Comparison of ENCODE assay signal across 31 cellular contexts in genomic region chr15:39333393-39333792, GRCh38.
"Had no signal": no experiment of that assay in that cellular context is flagged by ENCODE, and none has a peak within 500 bp of the region (broad histone marks: within the 10 kb centered on the region; RNA-seq: fewer than 3 reads in every experiment).

No MANE protein-coding gene starts in this region.

- H3K36me3 Mint-ChIP-seq: activated CD8-positive, alpha-beta memory T cell treated with anti-CD3 and anti-CD28 coated beads, Interleukin-2, amount 10 ng/mL, durations not matched to agents 7 days and 5 days; activated naive CD4-positive, alpha-beta T cell treated with anti-CD3 and anti-CD28 coated beads, Interleukin-2, amount 10 ng/mL, durations not matched to agents 7 days and 5 days; activated naive CD8-positive, alpha-beta T cell; brain had no signal

- H3K4me2 ChIP-seq: PC-9 had no signal

- H2AFZ ChIP-seq: PC-9 had no signal

- ATAC-seq: activated CD8-positive, alpha-beta memory T cell treated with anti-CD3 and anti-CD28 coated beads, Interleukin-2, amount 10 ng/mL, durations not matched to agents 7 days and 5 days; activated naive CD8-positive, alpha-beta T cell treated with anti-CD3 and anti-CD28 coated beads, Interleukin-2, amount 50 U/mL, for 24 hours; Right ventricle myocardium inferior; SK-N-SH treated with all-trans-retinoic acid at 6 μM for 48 hours had no signal

- H3K4me1 Mint-ChIP-seq: activated CD4-positive, alpha-beta memory T cell treated with anti-CD3 and anti-CD28 coated beads, Interleukin-2, amount 10 ng/mL, durations not matched to agents 7 days and 5 days; activated CD8-positive, alpha-beta memory T cell treated with anti-CD3 and anti-CD28 coated beads, Interleukin-2, amount 10 ng/mL, durations not matched to agents 7 days and 5 days; activated naive CD4-positive, alpha-beta T cell treated with anti-CD3 and anti-CD28 coated beads, Interleukin-2, amount 10 ng/mL, durations not matched to agents 7 days and 5 days; activated naive CD8-positive, alpha-beta T cell treated with anti-CD3 and anti-CD28 coated beads, Interleukin-2, amount 50 U/mL, for 24 hours; brain had no signal

- H3K27ac Mint-ChIP-seq: activated CD4-positive, alpha-beta memory T cell treated with anti-CD3 and anti-CD28 coated beads, Interleukin-2, amount 10 ng/mL, durations not matched to agents 7 days and 5 days; activated CD8-positive, alpha-beta memory T cell treated with anti-CD3 and anti-CD28 coated beads, Interleukin-2, amount 10 ng/mL, durations not matched to agents 7 days and 5 days; activated naive CD4-positive, alpha-beta T cell treated with anti-CD3 and anti-CD28 coated beads, Interleukin-2, amount 10 ng/mL, durations not matched to agents 7 days and 5 days; activated naive CD8-positive, alpha-beta T cell; activated naive CD8-positive, alpha-beta T cell treated with anti-CD3 and anti-CD28 coated beads, Interleukin-2, amount 50 U/mL, for 24 hours; brain had no signal

- H3K36me3 ChIP-seq: WERI-Rb-1 had no signal

- H3K27ac ChIP-seq: PC-9, WERI-Rb-1 had no signal

- H3K4me3 ChIP-seq: PC-9 had no signal

- H3K9me3 Mint-ChIP-seq: activated CD4-positive, alpha-beta memory T cell treated with anti-CD3 and anti-CD28 coated beads, Interleukin-2, amount 10 ng/mL, durations not matched to agents 7 days and 5 days; activated naive CD4-positive, alpha-beta T cell treated with anti-CD3 and anti-CD28 coated beads, Interleukin-2, amount 10 ng/mL, durations not matched to agents 7 days and 5 days; activated naive CD8-positive, alpha-beta T cell treated with anti-CD3 and anti-CD28 coated beads, Interleukin-2, amount 50 U/mL, for 24 hours; brain had no signal

- H3K4me3 Mint-ChIP-seq: activated CD4-positive, alpha-beta memory T cell treated with anti-CD3 and anti-CD28 coated beads, Interleukin-2, amount 10 ng/mL, durations not matched to agents 7 days and 5 days; activated CD8-positive, alpha-beta memory T cell treated with anti-CD3 and anti-CD28 coated beads, Interleukin-2, amount 10 ng/mL, durations not matched to agents 7 days and 5 days; activated naive CD4-positive, alpha-beta T cell treated with anti-CD3 and anti-CD28 coated beads, Interleukin-2, amount 10 ng/mL, durations not matched to agents 7 days and 5 days; activated naive CD8-positive, alpha-beta T cell; activated naive CD8-positive, alpha-beta T cell treated with anti-CD3 and anti-CD28 coated beads, Interleukin-2, amount 50 U/mL, for 24 hours; brain had no signal

- DNase-seq: activated CD4-positive, alpha-beta memory T cell treated with anti-CD3 and anti-CD28 coated beads, Interleukin-2, amount 10 ng/mL, durations not matched to agents 7 days and 5 days; activated CD4-positive, alpha-beta T cell treated with anti-CD3 and anti-CD28 coated beads for 1 hour; activated CD4-positive, alpha-beta T cell treated with anti-CD3 and anti-CD28 coated beads for 48 hours; activated CD4-positive, CD25-positive, alpha-beta regulatory T cell; activated CD8-positive, alpha-beta memory T cell treated with anti-CD3 and anti-CD28 coated beads for 24 hours; activated CD8-positive, alpha-beta memory T cell treated with anti-CD3 and anti-CD28 coated beads, Interleukin-2, amount 10 ng/mL, durations not matched to agents 7 days and 5 days; activated CD8-positive, alpha-beta memory T cell treated with anti-CD3 and anti-CD28 coated beads, Interleukin-2, amount 50 U/mL, for 48 hours; activated effector memory CD4-positive, alpha-beta T cell treated with Interleukin-2 at 50 U/mL for 16 hours; activated naive CD4-positive, alpha-beta T cell treated with anti-CD3 and anti-CD28 coated beads, Interleukin-2, amount 10 ng/mL, durations not matched to agents 7 days and 5 days; activated naive CD8-positive, alpha-beta T cell treated with anti-CD3 and anti-CD28 coated beads, Interleukin-2, amount 50 U/mL, for 24 hours; activated T-cell treated with anti-CD3 and anti-CD28 coated beads, Interleukin-2, amount 50 U/mL, for 48 hours; anterior cingulate cortex; central memory CD4-positive, alpha-beta T cell; MM.1S; MV-4-11; NCI-H1092; NCI-H1436 treated with DMSO at 0.1 percent for 48 hours; NCI-H1694 treated with DMSO at 0.1 percent for 48 hours; NCI-H2029; NCI-H345; NCI-H748 treated with DMSO at 0.1 percent for 48 hours; NK-92 treated with Interleukin-12 subunit alpha and Interleukin-12 subunit beta, amount 100 ng/mL, for 24 hours; PC-9; SIG-M5; T-helper 1 cell; T-helper 9 cell; WERI-Rb-1 had no signal
